In the genomic region with DNA sequence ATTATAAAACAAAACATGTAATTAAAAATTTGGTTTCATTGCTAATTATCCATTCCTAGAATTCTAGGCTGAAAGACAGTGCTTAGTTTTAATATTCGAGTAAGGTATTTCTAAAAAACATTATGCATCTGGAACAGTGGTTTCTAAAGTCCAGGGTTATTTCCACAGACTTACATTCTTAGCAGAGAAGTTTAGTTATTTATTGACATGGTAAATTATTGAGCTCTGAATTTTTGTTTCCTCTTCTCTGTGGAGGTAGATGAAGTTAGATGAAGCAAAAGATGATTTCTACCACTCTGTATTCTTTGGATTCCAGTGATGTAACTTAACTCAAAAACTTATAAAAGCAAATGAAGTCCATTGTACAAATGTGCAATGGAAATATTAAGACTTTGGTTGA, we compare ENCODE assay signal across 21 cellular contexts.
DNase-seq lines count a peak whose midpoint lies in the region; ATAC-seq and TF ChIP-seq lines count a peak whose summit lies in the region.
"Had no signal": no experiment of that assay in that cellular context is flagged by ENCODE, and none has a peak within 500 bp of the region (broad histone marks: within the 10 kb centered on the region; RNA-seq: fewer than 3 reads in every experiment).

No MANE protein-coding gene starts in this region.

- ATAC-seq in GM18907 (IDR thresholded peaks at IDR 0.05; ENCODE audit: unreplicated experiment) (peak; percentile 66), HG02642 (IDR thresholded peaks at IDR 0.05; ENCODE audit: poor library complexity, unreplicated experiment) (peak; percentile 37), HG03432 (IDR thresholded peaks at IDR 0.05; ENCODE audit: unreplicated experiment) (peak; percentile 50), HG02588 (IDR thresholded peaks at IDR 0.05; ENCODE audit: unreplicated experiment) (no peak)
- ATAC-seq: PC-3 had no signal

- no peaks in the 10 kb centered on the region for H3K9me3 ChIP-seq in stomach
- H3K9me3 ChIP-seq: ascending aorta, sigmoid colon, thoracic aorta, vagina had no signal

- TF ChIP-seq EP300 in stomach (IDR thresholded peaks at IDR 0.05) = no peak

- TF ChIP-seq POLR2A in stomach (IDR thresholded peaks at IDR 0.05) = no peak

- DNase-seq in renal cortical epithelial cell (ENCODE audit: low read depth) (peak; percentile 34), H4 (ENCODE audit: low spot score) (no peak), stomach (no peak)
- DNase-seq: activated CD4-positive, alpha-beta memory T cell treated with anti-CD3 and anti-CD28 coated beads for 36 hours; activated CD8-positive, alpha-beta memory T cell treated with anti-CD3 and anti-CD28 coated beads, Interleukin-2, amount 50 U/mL, for 48 hours; activated naive CD8-positive, alpha-beta T cell treated with anti-CD3 and anti-CD28 coated beads for 36 hours; central memory CD4-positive, alpha-beta T cell; GM23248; NCI-H510A; PC-3; SHP77; sigmoid colon; stimulated activated naive CD4-positive, alpha-beta T cell treated with Interleukin-2 at 50 U/mL for 16 hours had no signal

- no peak for TF ChIP-seq CTCF in stomach (IDR thresholded peaks at IDR 0.05)

- H3K4me1 ChIP-seq in stomach = no peaks in the 10 kb centered on the region
- H3K4me1 ChIP-seq: ascending aorta, neural progenitor cell, sigmoid colon, vagina had no signal

- no peaks in the 10 kb centered on the region for H3K27me3 ChIP-seq in stomach
- H3K27me3 ChIP-seq: ascending aorta, neural progenitor cell, sigmoid colon, vagina had no signal

- intact Hi-C loops in stomach (cut with DNase I; ENCODE audit: low total_unique reads) = no loop called here

- 74 to 92% (median 87%) methylated on average over 1 of the region's 1 CpG for WGBS in stomach, 5 donors

- no peak overlapping the region for H3K27ac ChIP-seq in stomach
- H3K27ac ChIP-seq: ascending aorta, GM23248, neural progenitor cell, sigmoid colon, thoracic aorta, vagina had no signal

- no peaks in the 10 kb centered on the region for H3K36me3 ChIP-seq in stomach
- H3K36me3 ChIP-seq: ascending aorta, neural progenitor cell, sigmoid colon, thoracic aorta, vagina had no signal

- H3K4me3 ChIP-seq in stomach = no peak overlapping the region
- H3K4me3 ChIP-seq: ascending aorta, GM23248, neural progenitor cell, sigmoid colon, thoracic aorta, vagina had no signal
